In the genomic region with DNA sequence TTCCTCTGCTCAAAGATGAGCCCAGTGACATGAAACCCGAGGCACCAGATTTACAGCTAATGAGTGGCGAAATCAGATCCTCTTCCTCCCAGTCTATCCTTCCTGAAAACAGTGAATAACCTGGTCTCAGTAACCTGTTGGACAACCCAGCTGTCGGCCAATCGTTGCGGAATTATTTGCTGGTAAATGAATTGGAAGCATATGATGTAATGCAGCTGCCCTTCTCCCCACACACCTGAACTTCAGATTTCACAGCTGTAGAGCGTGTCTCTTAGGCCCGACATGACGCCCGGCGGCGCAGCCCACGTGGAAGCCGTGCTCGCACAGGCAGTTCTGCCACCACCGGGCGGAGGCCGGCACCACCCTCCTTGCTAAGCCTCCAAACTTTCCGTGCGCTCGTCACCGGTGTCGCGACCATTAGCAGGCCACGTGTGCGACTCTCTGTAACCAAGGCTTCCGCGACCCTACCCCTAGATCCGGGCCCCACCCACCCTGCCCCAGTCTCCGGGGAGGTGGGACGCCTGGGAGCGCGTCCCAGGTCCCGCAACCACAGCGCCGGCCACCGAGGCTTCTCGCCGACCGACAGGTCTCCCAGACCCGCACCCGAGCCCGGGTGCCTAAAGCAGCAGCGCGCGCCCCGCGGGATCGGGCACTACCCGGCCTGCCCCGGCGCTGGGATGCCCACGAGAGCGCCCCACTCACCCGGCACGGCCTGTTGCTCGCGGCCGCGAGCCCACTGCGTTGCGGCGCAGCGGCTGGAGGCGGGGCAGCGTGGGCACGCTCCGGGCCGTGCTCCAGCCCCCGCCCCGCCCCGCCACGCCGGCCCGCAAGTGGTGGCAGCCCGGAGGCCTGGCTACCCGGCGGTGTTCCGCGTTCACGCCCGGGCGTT, we compare ENCODE assay signal across 8 cellular contexts. TPM values are rescaled to one million over a fixed set of nuclear protein-coding genes. Genes with fewer than 3 reads are reported as not detected.
DNase-seq lines count a peak whose midpoint lies in the region; ATAC-seq, FAIRE-seq and TF ChIP-seq lines count a peak whose summit lies in the region.

RIOX2 (minus strand) TSS at position 753 of the 889 bp plus-strand sequence. CDS start 4,838 bp downstream, outside the sequence.

- peaks cover 45% of the 10 kb centered on the region for H3K79me2 ChIP-seq in HepG2 (ENCODE audit: insufficient read depth, low read length)

- H2AFZ ChIP-seq in HepG2 (ENCODE audit: low read length) = peak within 1 kb of the TSS; percentile 79

- CTCF ChIA-PET in AG04450 (lab: Charles Lee) = interaction anchor here (0.8 to 1.9 kb wide), 3 partner anchors 16 to 51 kb away, joined by 3 to 8 read pairs (median 6); no protein-coding TSS in a partner anchor
- CTCF ChIA-PET in HepG2 (lab: Yijun Ruan, JAX; ENCODE audit: low intra/inter-chr PET ratio, low total read pairs) = no interaction called here

- peaks cover 44% of the 10 kb centered on the region for H3K4me1 ChIP-seq in HepG2 (ENCODE audit: insufficient read depth, low read length)

- in situ Hi-C loops in HepG2 (cut with HindIII; ENCODE audit: extremely low pct_ligation_motif_present, low pct_unique_long_range_greater_than_20kb) = loop anchor here (5.0 kb wide), 1 partner anchor 40 kb away; no protein-coding TSS in a partner anchor

- 3% methylated on average over 16 of the region's 82 CpGs for WGBS in HepG2 (ENCODE audit: low lambda C conversion rate)

- H3K9ac ChIP-seq in HepG2 (ENCODE audit: insufficient read depth, low read depth, low read length) = peak within 1 kb of the TSS; percentile 83

- intact Hi-C loops in HepG2 (cut with micrococcal nuclease; ENCODE audit: unreplicated experiment) = loop anchor here (1.0 kb wide), 2 partner anchors 38 to 51 kb away; no protein-coding TSS in a partner anchor

- H3K27ac ChIP-seq in AG04450 (ENCODE audit: low read depth, low read length) (peak within 1 kb of the TSS; percentile 13), HepG2 (ENCODE audit: extremely low read length, insufficient read depth, low read length) (peak within 1 kb of the TSS; percentile 68)

- TF ChIP-seq EP300 in HepG2 (IDR thresholded peaks at IDR 0.05; ENCODE audit: low read depth in 2 of 2, low read length in 2 of 2) (no peak), HepG2 (CRISPR knock-in tag; IDR thresholded peaks at IDR 0.05; ENCODE audit: borderline replicate concordance) (no peak)

- POLR2A ChIA-PET in AG04450 (lab: Yijun Ruan, JAX) (interaction anchor here (1.5 kb wide), 1 partner anchor 150 kb away, joined by 5 read pairs; the partner anchor contains the start of gene CRYBG3), HepG2 (lab: Yijun Ruan, JAX) (interaction anchor here (0.6 to 2.0 kb wide), 5 partner anchors 13 to 150 kb away, joined by 3 to 9 read pairs (median 5); partner anchors contain the start of gene CRYBG3)

- TSS peak; percentile 67 for BruUV-seq in HepG2 (replicated peaks; lab: Mats Ljungman, UMichigan)

- peak; percentile 61 to 81; a peak in 3 of 4 replicates for TF ChIP-seq POLR2A in HepG2 (IDR thresholded peaks at IDR 0.05; ENCODE audit: insufficient read depth in 1 of 2, low read depth in 2 of 2, low read length in 2 of 2)

- DNase-seq in AG04450 (ENCODE audit: low read depth, low spot score) (no peak), NCI-H446 (lab: John Stamatoyannopoulos, UW) (peak; percentile 60 to 86), dedifferentiated amniotic fluid mesenchymal stem cell (ENCODE audit: extremely low spot score) (peak; percentile 62), HepG2 (ENCODE audit: low spot score) (peak; percentile 52)
- peak; percentile 89 for DNase-seq in activated CD4-positive, alpha-beta T cell treated with anti-CD3 and anti-CD28 coated beads for 48 hours
- peak; percentile 80 for DNase-seq in stimulated activated CD4-positive, alpha-beta T cell treated with anti-CD3 and anti-CD28 coated beads, Interleukin-4, amount 100 ng/mL, for 24 hours

- H3K36me3 ChIP-seq in HepG2 (replicated peaks in 1 of 2; ENCODE audit: control insufficient read depth in 1 of 2, insufficient read depth in 2 of 2, low read length in 2 of 2) = peaks cover 3 to 7% of the 10 kb centered on the region in 2 experiments; a peak in 3 of 5 replicates

- peak; percentile 52 for FAIRE-seq in HepG2 (lab: Jason Lieb, UNC)

- H3K4me2 ChIP-seq in HepG2 (ENCODE audit: low read depth, low read length) = peak within 1 kb of the TSS; percentile 98

- peak; percentile 13; the same call in 1 of the 2 replicates for TF ChIP-seq RAD21 in HepG2 (CRISPR knock-in tag; IDR thresholded peaks at IDR 0.05)

- H3K4me3 ChIP-seq in AG04450 (ENCODE audit: low read depth, low read length) = peak within 1 kb of the TSS; percentile 69
- peak within 1 kb of the TSS; percentile 64 to 85 (median 67) for H3K4me3 ChIP-seq in HepG2 (replicated peaks in 1 of 3; ENCODE audit: insufficient read depth in 1 of 3, low read depth in 2 of 3, low read length in 3 of 3)

- TF ChIP-seq CTCF in AG04450 (IDR thresholded peaks at IDR 0.05; ENCODE audit: low read depth, low read length) = 0 out of 2 replicates have a peak, but pooled peaks have one; percentile 15
- peak; percentile 39 for TF ChIP-seq CTCF in HepG2 (CRISPR knock-in tag; IDR thresholded peaks at IDR 0.05)

- no peaks in the 10 kb centered on the region for H4K20me1 ChIP-seq in HepG2 (ENCODE audit: insufficient read depth, low read length)

- H3K9me3 ChIP-seq in AG04450 (ENCODE audit: control insufficient read depth, insufficient read depth, low read length) (no peaks in the 10 kb centered on the region), HepG2 (ENCODE audit: low read length) (no peaks in the 10 kb centered on the region)

- H3K27me3 ChIP-seq in AG04450 (ENCODE audit: control insufficient read depth, insufficient read depth, low read length) (no peaks in the 10 kb centered on the region), HepG2 (ENCODE audit: control insufficient read depth in 1 of 2, insufficient read depth in 2 of 2, low read length in 2 of 2) (no peaks in the 10 kb centered on the region; a peak in 1 of 5 replicates)

- peak; percentile 70 for ATAC-seq in GM18861 (IDR thresholded peaks at IDR 0.05; ENCODE audit: unreplicated experiment)
- peak; percentile 88 for ATAC-seq in HG03097 (IDR thresholded peaks at IDR 0.05; ENCODE audit: low FRiP score, unreplicated experiment)
- ATAC-seq in HepG2 = peak; percentile 97

TF ChIP-seq in HepG2, 621 proteins besides CTCF, POLR2A, EP300 and RAD21 (continues in another document):
- TF ChIP-seq JDP2 (CRISPR knock-in tag; IDR thresholded peaks at IDR 0.05; ENCODE audit: borderline replicate concordance) (no peak; the same call in 1 of the 2 replicates), ESRRA (CRISPR knock-in tag; IDR thresholded peaks at IDR 0.05; ENCODE audit: low read depth) (peak; percentile 46; the same call in 1 of the 2 replicates), MLLT10 (CRISPR knock-in tag; IDR thresholded peaks at IDR 0.05) (no peak), YEATS2 (CRISPR knock-in tag; IDR thresholded peaks at IDR 0.05; ENCODE audit: borderline replicate concordance) (peak; percentile 53; the same call in 1 of the 2 replicates)
- TF ChIP-seq, protein P1, sequence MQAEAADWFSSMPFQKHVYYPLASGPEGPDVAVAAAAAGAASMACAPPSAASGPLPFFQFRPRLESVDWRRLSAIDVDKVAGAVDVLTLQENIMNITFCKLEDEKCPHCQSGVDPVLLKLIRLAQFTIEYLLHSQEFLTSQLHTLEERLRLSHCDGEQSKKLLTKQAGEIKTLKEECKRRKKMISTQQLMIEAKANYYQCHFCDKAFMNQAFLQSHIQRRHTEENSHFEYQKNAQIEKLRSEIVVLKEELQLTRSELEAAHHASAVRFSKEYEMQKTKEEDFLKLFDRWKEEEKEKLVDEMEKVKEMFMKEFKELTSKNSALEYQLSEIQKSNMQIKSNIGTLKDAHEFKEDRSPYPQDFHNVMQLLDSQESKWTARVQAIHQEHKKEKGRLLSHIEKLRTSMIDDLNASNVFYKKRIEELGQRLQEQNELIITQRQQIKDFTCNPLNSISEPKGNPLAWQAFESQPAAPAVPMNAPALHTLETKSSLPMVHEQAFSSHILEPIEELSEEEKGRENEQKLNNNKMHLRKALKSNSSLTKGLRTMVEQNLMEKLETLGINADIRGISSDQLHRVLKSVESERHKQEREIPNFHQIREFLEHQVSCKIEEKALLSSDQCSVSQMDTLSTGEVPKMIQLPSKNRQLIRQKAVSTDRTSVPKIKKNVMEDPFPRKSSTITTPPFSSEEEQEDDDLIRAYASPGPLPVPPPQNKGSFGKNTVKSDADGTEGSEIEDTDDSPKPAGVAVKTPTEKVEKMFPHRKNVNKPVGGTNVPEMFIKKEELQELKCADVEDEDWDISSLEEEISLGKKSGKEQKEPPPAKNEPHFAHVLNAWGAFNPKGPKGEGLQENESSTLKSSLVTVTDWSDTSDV (CRISPR knock-in tag; IDR thresholded peaks at IDR 0.05) = no peak

RNA-seq across cellular contexts. Expression of gene RIOX2, which starts in this region (rescaled TPM):
- 23.1 and 27.3 TPM in 2 replicates for polyA plus RNA-seq in AG04450 (2011; rRNA removed)
- 30.6 and 32.4 TPM in 2 replicates for polyA minus RNA-seq in AG04450 (2011; rRNA and poly(A)+ RNA removed)
- total RNA-seq in HepG2 (2016; rRNA removed; fragmentation: Illumina TruSeq; extraction: Trizol) = 43.3 and 52.5 TPM in 2 replicates
- 7.6 and 8.5 TPM in 2 replicates for total RNA-seq in HepG2 (2016; cell fraction: cytosol; rRNA removed; fragmentation: Illumina TruSeq; extraction: Trizol; ENCODE audit: low read depth)
- 39.9 and 53.9 TPM in 2 replicates for total RNA-seq in HepG2 (2016; cell fraction: insoluble cytoplasmic fraction; rRNA removed; fragmentation: Illumina TruSeq; extraction: Trizol)
- total RNA-seq in HepG2 (2016; cell fraction: membrane; rRNA removed; fragmentation: Illumina TruSeq; extraction: Trizol) = 17.8 and 19.5 TPM in 2 replicates
- total RNA-seq in HepG2 (2016; cell fraction: nucleus; rRNA removed; fragmentation: Illumina TruSeq; extraction: Trizol) = 39.6 and 43.6 TPM in 2 replicates
- 19.9 and 20.6 TPM in 2 replicates for polyA plus RNA-seq in HepG2 (2011; rRNA removed)
- polyA plus RNA-seq in HepG2 (2011; cell fraction: cytosol; rRNA removed) = 9.8 and 13.9 TPM in 2 replicates
- 17.8 and 22.6 TPM in 2 replicates for polyA plus RNA-seq in HepG2 (2011; cell fraction: nucleus; rRNA removed)
- polyA plus RNA-seq in HepG2 (2012) = 15.3 and 18.5 TPM in 2 replicates
- 5.7 and 5.9 TPM in 2 replicates for polyA plus RNA-seq in HepG2 (2016; cell fraction: cytosol; fragmentation: Illumina TruSeq; extraction: Trizol; ENCODE audit: low read depth)
- 47.1 and 49.7 TPM in 2 replicates for polyA plus RNA-seq in HepG2 (2016; cell fraction: insoluble cytoplasmic fraction; fragmentation: Illumina TruSeq; extraction: Trizol; ENCODE audit: low read depth)
- polyA plus RNA-seq in HepG2 (2016; cell fraction: membrane; fragmentation: Illumina TruSeq; extraction: Trizol; ENCODE audit: low read depth) = 12.6 and 13.2 TPM in 2 replicates
- 45.3 and 47.8 TPM in 2 replicates for polyA plus RNA-seq in HepG2 (2016; cell fraction: nucleus; fragmentation: Illumina TruSeq; extraction: Trizol; ENCODE audit: insufficient read depth, low read depth)
- polyA minus RNA-seq in HepG2 (2011; rRNA and poly(A)+ RNA removed; ENCODE audit: low replicate concordance) = 32.9 and 36.1 TPM in 2 replicates
- 10.4 and 10.9 TPM in 2 replicates for polyA minus RNA-seq in HepG2 (2011; cell fraction: cytosol; rRNA and poly(A)+ RNA removed)
- polyA minus RNA-seq in HepG2 (2011; cell fraction: nucleus; rRNA and poly(A)+ RNA removed) = 66.2 and 73.6 TPM in 2 replicates
